In genomic region chr19:29662604-29663404, GRCh38 we compare ENCODE assay signal across 8 cellular contexts. TPM values are rescaled to one million over a fixed set of nuclear protein-coding genes. Genes with fewer than 3 reads are reported as not detected.
DNase-seq lines count a peak whose midpoint lies in the region; ATAC-seq, FAIRE-seq and TF ChIP-seq lines count a peak whose summit lies in the region.

No MANE protein-coding gene starts in this region.

- H3K27ac ChIP-seq in kidney (ENCODE audit: low read depth in 2 of 2, low read length in 2 of 2): peak overlapping the region in 1 of 2 donors; percentile 73

- H3K4me3 ChIP-seq in adipocyte (ENCODE audit: low read length) (peak overlapping the region; percentile 64), kidney (ENCODE audit: low read length in 2 of 2) (no peak overlapping the region)

- TF ChIP-seq CTCF in kidney (IDR thresholded peaks at IDR 0.05; ENCODE audit: borderline replicate concordance, extremely low read depth, insufficient read depth) (no peak), GM13977 (IDR thresholded peaks at IDR 0.05; ENCODE audit: extremely low read depth, insufficient read depth, missing control alignments) (no peak)

- H3K27me3 ChIP-seq in adipocyte (replicated peaks; ENCODE audit: control insufficient read depth, insufficient read depth, low read length): no peaks in the 10 kb centered on the region

- no peaks in the 10 kb centered on the region for H3K36me3 ChIP-seq in adipocyte (ENCODE audit: control insufficient read depth, insufficient read depth, low read length, severe bottlenecking)
- no peaks in the 10 kb centered on the region for H3K36me3 ChIP-seq in kidney (ENCODE audit: control insufficient read depth in 1 of 2, insufficient read depth in 2 of 2, low read length in 2 of 2)

- H3K9ac ChIP-seq in adipocyte (ENCODE audit: low read length) (peak overlapping the region; percentile 80), kidney (ENCODE audit: low read length in 2 of 2) (peak overlapping the region in 1 of 2 donors; percentile 15)

- H3K4me1 ChIP-seq in adipocyte (ENCODE audit: control insufficient read depth, insufficient read depth, low read length): peaks cover 50% of the 10 kb centered on the region
- H3K4me1 ChIP-seq in kidney (ENCODE audit: control insufficient read depth in 1 of 2, insufficient read depth in 1 of 2, low read depth in 1 of 2, low read length in 2 of 2): peaks cover 3 to 25% of the 10 kb centered on the region in 2 donors

- no peak for FAIRE-seq in kidney (lab: Jason Lieb, UNC)

- in situ Hi-C loops in GM13977 (cut with MboI; ENCODE audit: low pct_unique_long_range_greater_than_20kb, low sequenced_read_pairs, unreplicated experiment): no loop called here

- H3K9me3 ChIP-seq in adipocyte (ENCODE audit: control insufficient read depth, low read length) (no peaks in the 10 kb centered on the region), kidney (ENCODE audit: control insufficient read depth in 1 of 2, low read length in 2 of 2) (no peaks in the 10 kb centered on the region)

- intact Hi-C loops in kidney (cut with DNase I): no loop called here

- no peak for ATAC-seq in HG03159 (IDR thresholded peaks at IDR 0.05; ENCODE audit: unreplicated experiment)

- peak; percentile 72 for DNase-seq in stimulated activated CD4-positive, alpha-beta T cell treated with anti-CD3 and anti-CD28 coated beads, Interleukin-15, amount 100 ng/mL, for 24 hours
- DNase-seq in stimulated activated CD4-positive, alpha-beta T cell treated with anti-CD3 and anti-CD28 coated beads, Interleukin-2, amount 100 ng/mL, for 48 hours: no peak
- DNase-seq in adipocyte (ENCODE audit: low read depth) (peak; percentile 96), kidney (peak; percentile 91), stromal cell of bone marrow (ENCODE audit: low read depth) (peak; percentile 96), NCI-H82 treated with DMSO at 0.1 percent for 48 hours (lab: John Stamatoyannopoulos, UW; ENCODE audit: unreplicated experiment) (no peak), GM13977 (ENCODE audit: low spot score) (no peak)

RNA-seq across cellular contexts. Expression of gene PLEKHF1, which starts 2.5 kb away (rescaled TPM):
- 11.7 TPM for total RNA-seq in kidney
- polyA plus RNA-seq in kidney (ENCODE audit: insufficient read depth, low read depth, low replicate concordance): 7.1 TPM

RNA-seq across cellular contexts. Expression of gene C19orf12, which starts 52.3 kb away (rescaled TPM):
- 21.2 TPM for total RNA-seq in kidney
- polyA plus RNA-seq in kidney (ENCODE audit: insufficient read depth, low read depth, low replicate concordance): 27.1 TPM

RNA-seq across cellular contexts. Expression of gene POP4, which starts 56.7 kb away (rescaled TPM):
- total RNA-seq in kidney: 60.5 TPM
- 87.9 TPM for polyA plus RNA-seq in kidney (ENCODE audit: insufficient read depth, low read depth, low replicate concordance)

Comparison
In these comparisons a context has a peak if more than half of its experiments do, and no peak if none do; other contexts are left out.
1. DNase-seq: peak in stimulated activated CD4-positive, alpha-beta T cell treated with anti-CD3 and anti-CD28 coated beads, Interleukin-15, amount 100 ng/mL, for 24 hours (single experiment), adipocyte (single experiment), kidney (single experiment) and stromal cell of bone marrow (single experiment); none in stimulated activated CD4-positive, alpha-beta T cell treated with anti-CD3 and anti-CD28 coated beads, Interleukin-2, amount 100 ng/mL, for 48 hours (0 of 2), NCI-H82 treated with DMSO at 0.1 percent for 48 hours (single experiment) and GM13977 (single experiment).